23 cellular contexts compared by ENCODE assay signal in genomic region chr17:28648698-28649097, GRCh38. TPM values are rescaled to one million over a fixed set of nuclear protein-coding genes. Genes with fewer than 3 reads are reported as not detected.
DNase-seq lines count a peak whose midpoint lies in the region; ATAC-seq and TF ChIP-seq lines count a peak whose summit lies in the region.
"Had no signal": no experiment of that assay in that cellular context is flagged by ENCODE, and none has a peak within 500 bp of the region (broad histone marks: within the 10 kb centered on the region; RNA-seq: fewer than 3 reads in every experiment).

No MANE protein-coding gene starts in this region.

- POLR2A ChIA-PET in MCF 10A (lab: Yijun Ruan, JAX) = interaction anchor here (0.5 to 12.0 kb wide), 5 partner anchors 9 to 303 kb away, joined by 3 to 208 read pairs (median 4); partner anchors contain the start of genes PHF12, SDF2 and SUPT6H
- POLR2A ChIA-PET in HEK293 (lab: Yijun Ruan, JAX) = interaction anchor here (1.0 kb wide), 1 partner anchor 13 kb away, joined by 11 read pairs; the partner anchor contains the start of genes SDF2 and SUPT6H
- POLR2A ChIA-PET in CD8-positive, alpha-beta T cell (lab: Charles Lee) = interaction anchor here (0.7 to 1.2 kb wide), 2 partner anchors 13 to 1928 kb away, joined by 3 to 5 read pairs; partner anchors contain the start of genes SDF2 and SUPT6H

- no peaks in the 10 kb centered on the region for H3K9me3 Mint-ChIP-seq in MCF 10A (ENCODE audit: unreplicated experiment)
- H3K9me3 Mint-ChIP-seq in CD8-positive, alpha-beta T cell = no peaks in the 10 kb centered on the region
- H3K9me3 Mint-ChIP-seq: CD4-positive, alpha-beta memory T cell had no signal

- H3K4me1 ChIP-seq in mammary epithelial cell (ENCODE audit: insufficient read depth, low read length) = peaks cover 12% of the 10 kb centered on the region
- H3K4me1 ChIP-seq in HEK293 (ENCODE audit: control insufficient read depth, insufficient read depth, low read length) = peaks cover 1% of the 10 kb centered on the region
- H3K4me1 ChIP-seq in CD8-positive, alpha-beta T cell (ENCODE audit: insufficient read depth, low read length) = peaks cover 24% of the 10 kb centered on the region

- no peak overlapping the region for H3K27ac Mint-ChIP-seq in MCF 10A (ENCODE audit: low read depth, unreplicated experiment)
- H3K27ac Mint-ChIP-seq in CD8-positive, alpha-beta T cell = no peak overlapping the region

- BruUV-seq in MCF 10A (replicated peaks; lab: Mats Ljungman, UMichigan) (TSS peak; percentile 36), mammary epithelial cell (replicated peaks; lab: Mats Ljungman, UMichigan) (no TSS peak)

- no peak for TF ChIP-seq CTCF in MCF 10A (IDR thresholded peaks at IDR 0.05; ENCODE audit: unreplicated experiment)
- TF ChIP-seq CTCF in mammary epithelial cell (conservative IDR thresholded peaks at IDR 0.05 in 1 of 2, IDR thresholded peaks at IDR 0.05 in 1 of 2; ENCODE audit: extremely low read depth in 1 of 2, insufficient read depth in 1 of 2, low read depth in 1 of 2, low read length in 2 of 2) = no peak
- no peak for TF ChIP-seq CTCF in 22Rv1 (IDR thresholded peaks at IDR 0.05)
- no peak for TF ChIP-seq CTCF in HEK293 (tag by site-specific recombination; IDR thresholded peaks at IDR 0.05)
- no peak for TF ChIP-seq CTCF in CD8-positive, alpha-beta T cell (IDR thresholded peaks at IDR 0.05)

- intact Hi-C loops in MCF 10A (cut with micrococcal nuclease) (no loop called here), mammary epithelial cell (cut with micrococcal nuclease) (loop anchor here (10.0 kb wide), 1 partner anchor 256 kb away; the partner anchor contains the start of gene DHRS13)
- intact Hi-C loops in CD8-positive, alpha-beta T cell (cut with DNase I, micrococcal nuclease) = loop anchor here (5.0 to 10.0 kb wide), 6 partner anchors 64 to 469 kb away; partner anchors contain the start of genes DHRS13 (in 2 of the 2), IFT20 (in 1 of the 2), NEK8 (in 1 of the 2) and PROCA1 (in 1 of the 2)

- H3K4me3 ChIP-seq in mammary epithelial cell (replicated peaks in 1 of 3; ENCODE audit: insufficient read depth in 1 of 3, low read depth in 2 of 3, low read length in 3 of 3) (no peak overlapping the region), HEK293 (ENCODE audit: low read depth, low read length) (no peak overlapping the region)
- no peak overlapping the region for H3K4me3 ChIP-seq in CD8-positive, alpha-beta T cell (ENCODE audit: low read depth, low read length)
- H3K4me3 ChIP-seq: A549; BLaER1 treated with 17β-estradiol and CSF1 and Interleukin-3, amounts not matched to agents 10 nM and 100 nM; MG63 had no signal

- 95% methylated on average over 2 of the region's 2 CpGs for WGBS in mammary epithelial cell (ENCODE audit: low coverage, missing lambda C conversion rate)

- CTCF ChIA-PET in MCF 10A (lab: Yijun Ruan, JAX) (interaction anchor here (0.6 to 1.2 kb wide), 5 partner anchors 8 to 305 kb away, joined by 3 to 5 read pairs (median 4); no protein-coding TSS in a partner anchor), mammary epithelial cell (lab: Charles Lee; ENCODE audit: low non-redundant PET) (no interaction called here), HEK293 (lab: Yijun Ruan, JAX) (interaction anchor here (0.6 to 2.3 kb wide), 6 partner anchors 12 to 154 kb away, joined by 3 to 11 read pairs (median 3); no protein-coding TSS in a partner anchor)
- CTCF ChIA-PET in CD8-positive, alpha-beta T cell (lab: Charles Lee) = interaction anchor here (0.9 to 6.0 kb wide), 2 partner anchors 13 to 28 kb away, joined by 4 to 49 read pairs; partner anchors contain the start of genes SDF2 and SUPT6H

- in situ Hi-C loops in mammary epithelial cell (cut with MboI; ENCODE audit: low sequenced_read_pairs in 2 of 2) = loop anchor here in 1 of 2 donors (10.0 kb wide), 1 partner anchor 64 kb away; no protein-coding TSS in a partner anchor

- peaks cover 21% of the 10 kb centered on the region for H3K4me1 Mint-ChIP-seq in MCF 10A (ENCODE audit: insufficient read depth, unreplicated experiment)
- peaks cover 29% of the 10 kb centered on the region for H3K4me1 Mint-ChIP-seq in CD8-positive, alpha-beta T cell (ENCODE audit: low read depth)

- no peaks in the 10 kb centered on the region for H4K20me1 ChIP-seq in mammary epithelial cell (ENCODE audit: insufficient read depth, low read length)

- no peaks in the 10 kb centered on the region for H3K27me3 Mint-ChIP-seq in MCF 10A (ENCODE audit: insufficient read depth, unreplicated experiment)
- no peaks in the 10 kb centered on the region for H3K27me3 Mint-ChIP-seq in CD8-positive, alpha-beta T cell (ENCODE audit: low read depth)
- H3K27me3 Mint-ChIP-seq: CD4-positive, alpha-beta memory T cell had no signal

- H2AFZ ChIP-seq in mammary epithelial cell (ENCODE audit: low read depth, low read length) = no peak overlapping the region

- H3K27me3 ChIP-seq in mammary epithelial cell (ENCODE audit: insufficient read depth, low read length) = no peaks in the 10 kb centered on the region
- no peaks in the 10 kb centered on the region for H3K27me3 ChIP-seq in CD8-positive, alpha-beta T cell (ENCODE audit: insufficient read depth, low read length)
- H3K27me3 ChIP-seq: BLaER1 treated with 17β-estradiol and CSF1 and Interleukin-3, amounts not matched to agents 10 nM and 100 nM; MG63 had no signal

- H3K79me2 ChIP-seq in mammary epithelial cell (ENCODE audit: insufficient read depth, low read length) = peaks cover 38% of the 10 kb centered on the region

- H3K9me3 ChIP-seq in mammary epithelial cell (replicated peaks; ENCODE audit: insufficient read depth, low read length) (no peaks in the 10 kb centered on the region), HEK293 (ENCODE audit: control insufficient read depth, insufficient read depth, low read depth, low read length) (no peaks in the 10 kb centered on the region)
- no peaks in the 10 kb centered on the region for H3K9me3 ChIP-seq in CD8-positive, alpha-beta T cell (ENCODE audit: low read length)
- H3K9me3 ChIP-seq: A549; BLaER1 treated with 17β-estradiol and CSF1 and Interleukin-3, amounts not matched to agents 10 nM and 100 nM; MG63 had no signal

- no peak overlapping the region for H3K27ac ChIP-seq in mammary epithelial cell (ENCODE audit: insufficient read depth, low read depth, low read length)
- H3K27ac ChIP-seq in 22Rv1 = peak overlapping the region; percentile 84; the same call in 1 of the 2 replicates
- H3K27ac ChIP-seq in HEK293 (ENCODE audit: extremely low read depth, low read depth, low read length) = no peak overlapping the region
- no peak overlapping the region for H3K27ac ChIP-seq in CD8-positive, alpha-beta T cell (ENCODE audit: low read depth, low read length)
- H3K27ac ChIP-seq: A549 had no signal

- no peak overlapping the region for H3K4me2 ChIP-seq in mammary epithelial cell (ENCODE audit: insufficient read depth, low read depth, low read length)
- H3K4me2 ChIP-seq: A549; BLaER1 treated with 17β-estradiol and CSF1 and Interleukin-3, amounts not matched to agents 10 nM and 100 nM had no signal

- H3K36me3 Mint-ChIP-seq in MCF 10A (ENCODE audit: insufficient read depth, unreplicated experiment) = peaks cover 46% of the 10 kb centered on the region
- peaks cover 47% of the 10 kb centered on the region for H3K36me3 Mint-ChIP-seq in CD8-positive, alpha-beta T cell

- H3K9ac ChIP-seq in mammary epithelial cell (ENCODE audit: insufficient read depth, low read length) = no peak overlapping the region

- H3K4me3 Mint-ChIP-seq in MCF 10A (ENCODE audit: unreplicated experiment) = no peak overlapping the region
- no peak overlapping the region for H3K4me3 Mint-ChIP-seq in CD8-positive, alpha-beta T cell

- H3K36me3 ChIP-seq in mammary epithelial cell (ENCODE audit: insufficient read depth, low read length) (peaks cover 10% of the 10 kb centered on the region), HEK293 (ENCODE audit: control insufficient read depth in 2 of 2, insufficient read depth in 1 of 2, low read length in 2 of 2) (peaks cover 37 to 43% of the 10 kb centered on the region in 2 experiments)
- H3K36me3 ChIP-seq in CD8-positive, alpha-beta T cell (ENCODE audit: insufficient read depth, low read length) = peaks cover 15% of the 10 kb centered on the region

- no peak for ATAC-seq in CD8-positive, alpha-beta T cell
- ATAC-seq: A549, SK-N-SH treated with all-trans-retinoic acid at 6 μM for 48 hours had no signal

- DNase-seq in MCF 10A (ENCODE audit: unreplicated experiment) = no peak
- no peak for DNase-seq in mammary epithelial cell
- peak; percentile 4 for DNase-seq in cerebellar cortex (ENCODE audit: low spot score)
- DNase-seq in CD8-positive, alpha-beta T cell = no peak
- DNase-seq in kidney tubule cell (ENCODE audit: low spot score) = no peak
- DNase-seq in epidermal melanocyte (ENCODE audit: insufficient read length, low spot score) = no peak
- DNase-seq: AML-193; CD4-positive, alpha-beta memory T cell; DMS153; DND-41; HCEC 1CT; KBM-7; MG63; NCI-H1105 treated with DMSO at 0.1 percent for 48 hours; NCI-H2029; NCI-H446; NCI-H526; NCI-H82 had no signal

- dilution Hi-C loops in mammary epithelial cell (cut with HindIII; ENCODE audit: low sequenced_read_pairs) = no loop called here

RNA-seq across cellular contexts. Expression of gene BLTP2, which starts 3.7 kb away (rescaled TPM):
- total RNA-seq in MCF 10A (2022) (119 and 126 TPM in 2 replicates), mammary epithelial cell (100 to 1,000 TPM; 117 to 124 TPM)
- 101 TPM for polyA plus RNA-seq in mammary epithelial cell
- 262 TPM for polyA minus RNA-seq in mammary epithelial cell
- 100 to 1,000 TPM; 136 to 148 TPM for total RNA-seq in CD8-positive, alpha-beta T cell

RNA-seq across cellular contexts. Expression of gene SDF2, which starts 13.0 kb away (rescaled TPM):
- total RNA-seq in MCF 10A (2022) = 31.4 and 31.8 TPM in 2 replicates
- total RNA-seq in mammary epithelial cell = 10 to 100 TPM; 37.7 to 37.8 TPM
- 68.3 TPM for polyA plus RNA-seq in mammary epithelial cell
- 33.9 TPM for polyA minus RNA-seq in mammary epithelial cell
- 10 to 100 TPM; 30.4 to 38.3 TPM for total RNA-seq in CD8-positive, alpha-beta T cell

RNA-seq across cellular contexts. Expression of gene SUPT6H, which starts 13.3 kb away (rescaled TPM):
- 81.7 and 86.4 TPM in 2 replicates for total RNA-seq in MCF 10A (2022)
- 10 to 100 TPM; 51.7 to 78.9 TPM for total RNA-seq in mammary epithelial cell
- 27.3 TPM for polyA plus RNA-seq in mammary epithelial cell
- 64.7 TPM for polyA minus RNA-seq in mammary epithelial cell
- 100 to 1,000 TPM; 163 to 169 TPM for total RNA-seq in CD8-positive, alpha-beta T cell

RNA-seq across cellular contexts. Expression of gene RSKR, which starts 34.7 kb away (rescaled TPM):
- total RNA-seq in MCF 10A (2022) = 19.9 and 24.1 TPM in 2 replicates
- 10 to 100 TPM in 1 of 2 donors, 1 to 10 TPM in 1; 3.0 to 12.2 TPM for total RNA-seq in mammary epithelial cell
- 3.4 TPM for polyA plus RNA-seq in mammary epithelial cell
- 20.5 TPM for polyA minus RNA-seq in mammary epithelial cell
- total RNA-seq in CD8-positive, alpha-beta T cell = 1 to 10 TPM; 9.3 to 9.7 TPM
- polyA plus RNA-seq: CD4-positive, alpha-beta memory T cell had no signal

RNA-seq across cellular contexts. Expression of gene SPAG5, which starts 49.9 kb away (rescaled TPM):
- total RNA-seq in MCF 10A (2022) (31.5 and 38.1 TPM in 2 replicates), mammary epithelial cell (10 to 100 TPM in 1 of 2 donors, 1 to 10 TPM in 1; 2.5 to 38.9 TPM)
- 41.4 TPM for polyA plus RNA-seq in mammary epithelial cell
- 88.4 TPM for polyA minus RNA-seq in mammary epithelial cell
- total RNA-seq in CD8-positive, alpha-beta T cell = 10 to 100 TPM; 23.1 to 26.6 TPM
